ENCODE assay signal across 15 cellular contexts in genomic region chr1:8218351-8219092, GRCh38.
DNase-seq lines count a peak whose midpoint lies in the region; ATAC-seq and TF ChIP-seq lines count a peak whose summit lies in the region.
"Had no signal": no experiment of that assay in that cellular context is flagged by ENCODE, and none has a peak within 500 bp of the region (broad histone marks: within the 10 kb centered on the region; RNA-seq: fewer than 3 reads in every experiment).

No MANE protein-coding gene starts in this region.

- H3K4me3 ChIP-seq in choroid plexus epithelial cell (ENCODE audit: low read depth, low read length) (no peak overlapping the region), BE2C (ENCODE audit: low read depth, low read length) (no peak overlapping the region)

- no peaks in the 10 kb centered on the region for H3K36me3 Mint-ChIP-seq in natural killer cell treated with Interleukin-12 subunit alpha and Interleukin-12 subunit beta and Interleukin-15 and Interleukin-18, amount 100 ng/mL, for 72 hours
- no peaks in the 10 kb centered on the region for H3K36me3 Mint-ChIP-seq in activated T-helper 17 cell treated with anti-CD3 and anti-CD28 coated beads, Interleukin-2, amount 50 U/mL, for 72 hours (ENCODE audit: low read depth)
- H3K36me3 Mint-ChIP-seq: naive B cell had no signal

- peaks cover 4 to 15% of the 10 kb centered on the region in 2 donors for H3K4me1 Mint-ChIP-seq in natural killer cell treated with Interleukin-12 subunit alpha and Interleukin-12 subunit beta and Interleukin-15 and Interleukin-18, amount 100 ng/mL, for 72 hours (ENCODE audit: low read depth in 2 of 2)
- H3K4me1 Mint-ChIP-seq in activated T-helper 17 cell treated with anti-CD3 and anti-CD28 coated beads, Interleukin-2, amount 50 U/mL, for 72 hours = no peaks in the 10 kb centered on the region

- H3K4me1 ChIP-seq in BE2C = no peaks in the 10 kb centered on the region

- ATAC-seq in natural killer cell treated with Interleukin-12 subunit alpha and Interleukin-12 subunit beta and Interleukin-15 and Interleukin-18, amount 100 ng/mL, for 72 hours = peak in 1 of 2 donors; percentile 48
- ATAC-seq in activated T-helper 17 cell treated with anti-CD3 and anti-CD28 coated beads, Interleukin-2, amount 50 U/mL, for 72 hours (replicated peaks) = no peak
- no peak for ATAC-seq in HG03442 (IDR thresholded peaks at IDR 0.05; ENCODE audit: unreplicated experiment)

- no peaks in the 10 kb centered on the region for H3K36me3 ChIP-seq in BE2C
- H3K36me3 ChIP-seq: adrenal gland had no signal

- H3K4me3 Mint-ChIP-seq in natural killer cell treated with Interleukin-12 subunit alpha and Interleukin-12 subunit beta and Interleukin-15 and Interleukin-18, amount 100 ng/mL, for 72 hours = peak overlapping the region; percentile 54
- no peak overlapping the region for H3K4me3 Mint-ChIP-seq in activated T-helper 17 cell treated with anti-CD3 and anti-CD28 coated beads, Interleukin-2, amount 50 U/mL, for 72 hours
- H3K4me3 Mint-ChIP-seq: activated B cell treated with CpG ODN at 0.5 μM for 24 hours had no signal

- DNase-seq in ELR (ENCODE audit: low read depth) (peak; percentile 49), NOMO-1 treated with DMSO at 0.1 percent for 48 hours (lab: John Stamatoyannopoulos, UW; ENCODE audit: unreplicated experiment) (peak; percentile 42), choroid plexus epithelial cell (ENCODE audit: low read depth) (peak; percentile 59), hepatic stellate cell (ENCODE audit: low spot score) (no peak), BE2C (no peak)
- DNase-seq in natural killer cell treated with Interleukin-12 subunit alpha and Interleukin-12 subunit beta and Interleukin-15 and Interleukin-18, amount 100 ng/mL, for 72 hours (ENCODE audit: low spot score) = no peak
- DNase-seq: activated B cell treated with CpG ODN at 0.5 μM for 24 hours, H9, naive B cell, NCI-H1092, SHP77 had no signal

- no peak overlapping the region for H3K27ac Mint-ChIP-seq in natural killer cell treated with Interleukin-12 subunit alpha and Interleukin-12 subunit beta and Interleukin-15 and Interleukin-18, amount 100 ng/mL, for 72 hours
- H3K27ac Mint-ChIP-seq in activated T-helper 17 cell treated with anti-CD3 and anti-CD28 coated beads, Interleukin-2, amount 50 U/mL, for 72 hours = no peak overlapping the region
- H3K27ac Mint-ChIP-seq: activated B cell treated with CpG ODN at 0.5 μM for 24 hours; H9; naive B cell; stimulated activated naive CD8-positive, alpha-beta T cell treated with anti-CD3 and anti-CD28 coated beads, Interleukin-15, Interleukin-2, amounts not matched to agents 100 ng/mL and 50 ng/mL, for 24 hours had no signal

- no peaks in the 10 kb centered on the region for H3K9me3 Mint-ChIP-seq in natural killer cell treated with Interleukin-12 subunit alpha and Interleukin-12 subunit beta and Interleukin-15 and Interleukin-18, amount 100 ng/mL, for 72 hours
- no peaks in the 10 kb centered on the region for H3K9me3 Mint-ChIP-seq in activated T-helper 17 cell treated with anti-CD3 and anti-CD28 coated beads, Interleukin-2, amount 50 U/mL, for 72 hours
- H3K9me3 Mint-ChIP-seq: activated B cell treated with CpG ODN at 0.5 μM for 24 hours; H9; stimulated activated naive CD8-positive, alpha-beta T cell treated with anti-CD3 and anti-CD28 coated beads, Interleukin-15, Interleukin-2, amounts not matched to agents 100 ng/mL and 50 ng/mL, for 24 hours had no signal

- peaks cover 1 to 19% of the 10 kb centered on the region in 2 donors for H3K27me3 Mint-ChIP-seq in natural killer cell treated with Interleukin-12 subunit alpha and Interleukin-12 subunit beta and Interleukin-15 and Interleukin-18, amount 100 ng/mL, for 72 hours
- peaks cover 30% of the 10 kb centered on the region for H3K27me3 Mint-ChIP-seq in activated T-helper 17 cell treated with anti-CD3 and anti-CD28 coated beads, Interleukin-2, amount 50 U/mL, for 72 hours

- H3K27me3 ChIP-seq in BE2C = no peaks in the 10 kb centered on the region
- H3K27me3 ChIP-seq: adrenal gland had no signal

- H3K9me3 ChIP-seq in BE2C = no peaks in the 10 kb centered on the region
- H3K9me3 ChIP-seq: adrenal gland had no signal

- TF ChIP-seq CTCF in choroid plexus epithelial cell (conservative IDR thresholded peaks at IDR 0.05; ENCODE audit: low read depth, low read length) = no peak
- no peak for TF ChIP-seq CTCF in BE2C (IDR thresholded peaks at IDR 0.05; ENCODE audit: low read depth, low read length)

Comparison
In these comparisons a context has a peak if more than half of its experiments do, and no peak if none do; other contexts are left out.
1. DNase-seq: peak in ELR (single experiment), NOMO-1 treated with DMSO at 0.1 percent for 48 hours (single experiment) and choroid plexus epithelial cell (single experiment); none in natural killer cell treated with Interleukin-12 subunit alpha and Interleukin-12 subunit beta and Interleukin-15 and Interleukin-18, amount 100 ng/mL, for 72 hours (single experiment), hepatic stellate cell (single experiment) and BE2C (single experiment).